ENCODE assay signal across 2 cellular contexts in genomic region chr13:95391785-95392184, GRCh38.
TF ChIP-seq lines count a peak whose summit lies in the region.

No MANE protein-coding gene starts in this region.

TF ChIP-seq in IMR-90, 13 proteins besides CTCF, POLR2A, EP300 and RAD21 (continued from another document):
- no peak for TF ChIP-seq ELK1 (IDR thresholded peaks at IDR 0.05; ENCODE audit: borderline replicate concordance, low read depth, low read length)
- no peak for TF ChIP-seq USF2 (IDR thresholded peaks at IDR 0.05; ENCODE audit: low read depth, low read length)
- TF ChIP-seq SMC3 (IDR thresholded peaks at IDR 0.05; ENCODE audit: low read depth, low read length), result no peak
- no peak for TF ChIP-seq CHD1 (IDR thresholded peaks at IDR 0.05; ENCODE audit: low read depth, low read length)

TF ChIP-seq in SK-N-SH treated with all-trans-retinoic acid at 6 μM for 48 hours, 23 proteins besides CTCF, POLR2A, EP300 and RAD21 (continued from another document):
- TF ChIP-seq ARNTL (CRISPR knock-in tag; IDR thresholded peaks at IDR 0.05; ENCODE audit: borderline replicate concordance, low read depth), result no peak
- no peak for TF ChIP-seq CREB5 (CRISPR knock-in tag; IDR thresholded peaks at IDR 0.05; ENCODE audit: low read depth)
